In the genomic region with DNA sequence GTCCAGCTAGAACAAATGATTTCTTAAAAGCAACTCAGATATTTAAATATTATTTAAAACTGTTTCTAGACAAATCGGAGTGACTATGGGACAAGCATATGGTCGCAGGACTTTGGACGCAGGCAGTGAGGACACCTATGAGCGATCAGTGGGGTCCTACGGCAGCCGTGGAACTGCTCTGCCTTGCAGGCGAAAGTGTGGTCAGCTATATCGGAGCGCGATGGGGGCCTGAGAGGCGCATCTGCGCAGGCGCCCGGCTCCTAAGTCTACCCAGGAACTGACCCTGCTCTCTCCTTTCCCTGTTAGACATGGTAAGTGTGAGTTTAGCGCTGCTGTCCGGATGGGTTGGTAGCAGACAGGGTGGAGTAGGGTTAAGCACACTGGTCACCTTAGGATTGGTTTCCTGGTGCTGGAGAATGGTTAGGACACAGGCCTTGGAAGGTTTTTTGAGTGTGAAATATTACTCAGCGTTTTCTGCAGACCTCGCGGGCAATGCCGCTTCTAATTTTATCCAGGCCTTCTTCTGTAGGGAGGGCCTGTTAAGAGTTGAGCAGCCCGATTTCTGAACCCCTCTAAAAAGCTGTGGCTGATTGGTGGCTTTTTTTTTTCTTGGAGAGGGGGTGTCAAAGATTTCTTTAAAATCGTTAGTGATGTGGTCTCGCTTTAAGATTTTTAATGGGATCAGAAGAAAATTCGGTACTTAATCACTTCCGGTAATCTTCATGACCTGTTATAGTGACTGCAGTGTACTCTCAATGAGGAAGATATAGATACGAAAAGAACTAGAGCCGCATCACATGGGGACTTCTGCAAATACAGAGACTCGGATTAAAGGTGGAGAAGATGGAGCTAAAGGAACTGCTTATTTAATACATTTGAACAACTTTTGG, we compare ENCODE assay signal across 8 cellular contexts. TPM values are rescaled to one million over a fixed set of nuclear protein-coding genes. Genes with fewer than 3 reads are reported as not detected.
DNase-seq lines count a peak whose midpoint lies in the region; ATAC-seq, FAIRE-seq and TF ChIP-seq lines count a peak whose summit lies in the region.

Gene RABGGTB, plus strand, starts transcription at position 293 of the 890 bp plus-strand sequence. Its CDS starts 16 bp downstream, at position 309.

- H3K79me1 ChIP-seq in H1 (ENCODE audit: low read depth, low read length) = no peaks in the 10 kb centered on the region

- H3K4me3 ChIP-seq in H1 (ENCODE audit: extremely low read depth in 1 of 4, insufficient read depth in 2 of 4, low read depth in 3 of 4, low read length in 4 of 4) = peak within 1 kb of the TSS; percentile 78 to 95 (median 86)

- no peaks in the 10 kb centered on the region for H3K9me3 Mint-ChIP-seq in memory B cell

- WGBS in H1 (ENCODE audit: extremely low coverage in 1 of 2, insufficient coverage in 1 of 2, insufficient read length in 1 of 2, insufficient replicate concordance in 2 of 2, low coverage in 1 of 2, low lambda C conversion rate in 2 of 2, missing lambda C conversion rate in 1 of 2), 2 experiments = 1% methylated on average over 28 of the region's 28 CpGs; no CpG with 5 or more reads in 1 of the 2 experiments

- peaks cover 0 to 3% (median 2%) of the 10 kb centered on the region in 4 experiments; a peak in 2 of 7 replicates for H3K4me1 ChIP-seq in H1 (replicated peaks in 1 of 4; ENCODE audit: control insufficient read depth in 3 of 4, insufficient read depth in 4 of 4, low read length in 3 of 4)

- CTCF ChIA-PET in H1 (lab: Charles Lee; ENCODE audit: partially characterized antibody) = interaction anchor here (0.6 kb wide), 1 partner anchor 48 kb away, joined by 3 read pairs; no protein-coding TSS in a partner anchor

- H3K79me2 ChIP-seq in H1 (ENCODE audit: control insufficient read depth in 1 of 2, insufficient read depth in 2 of 2, low read length in 2 of 2) = peaks cover 20 to 52% of the 10 kb centered on the region in 2 experiments

- H3K4me2 ChIP-seq in H1 (ENCODE audit: insufficient read depth in 1 of 2, low read depth in 2 of 2, low read length in 2 of 2) = peak within 1 kb of the TSS; percentile 88 to 90

- H3K27me3 Mint-ChIP-seq in memory B cell = no peaks in the 10 kb centered on the region

- peak within 1 kb of the TSS; percentile 71 for H4K5ac ChIP-seq in H1 (ENCODE audit: insufficient read length, low read depth, low read length)

- no peak within 1 kb of the TSS; the same call in 1 of the 2 replicates for H4K8ac ChIP-seq in H1 (ENCODE audit: extremely low read depth, insufficient read depth, low read length)

- peaks cover 5% of the 10 kb centered on the region; the same call in 1 of the 2 replicates for H3K23me2 ChIP-seq in H1 (ENCODE audit: low read depth, low read length)

- POLR2A ChIA-PET in H1 (lab: Charles Lee; ENCODE audit: partially characterized antibody) = interaction anchor here (0.6 to 4.6 kb wide), 25 partner anchors 9 to 521 kb away, joined by 3 to 112 read pairs (median 6); partner anchors contain the start of gene MSH4

- DNase-seq in COLO829 (ENCODE audit: low spot score) = peak; percentile 98
- peak; percentile 86 for DNase-seq in HTR-8/SVneo (ENCODE audit: insufficient read length, low spot score)
- DNase-seq in NOMO-1 treated with dmso at 0.1 percent for 144 hours (lab: John Stamatoyannopoulos, UW; ENCODE audit: unreplicated experiment) = peak; percentile 96
- peak; percentile 73 to 88 (median 80) for DNase-seq in activated CD8-positive, alpha-beta memory T cell treated with anti-CD3 and anti-CD28 coated beads for 48 hours (ENCODE audit: low read depth in 2 of 3, low spot score in 2 of 3)
- DNase-seq in H1 (ENCODE audit: low read depth in 1 of 2, low spot score in 2 of 2) = peak; percentile 91 to 97
- peak; percentile 94 to 96 for DNase-seq in memory B cell (ENCODE audit: low spot score in 2 of 2)
- peak; percentile 84 for DNase-seq in stimulated activated CD8-positive, alpha-beta memory T cell treated with anti-CD3 and anti-CD28 coated beads, Interleukin-12 subunit alpha, Interleukin-12 subunit beta, amount 100 ng/mL, for 24 hours (ENCODE audit: extremely low read depth)

- H3K27ac ChIP-seq in H1 (ENCODE audit: low read depth, low read length) = peak within 1 kb of the TSS; percentile 70; the same call in 1 of the 2 replicates

- no peaks in the 10 kb centered on the region for H3K9me3 ChIP-seq in H1 (ENCODE audit: insufficient read depth in 2 of 2, low read depth in 1 of 2, low read length in 1 of 2)

- no peak within 1 kb of the TSS for H2BK20ac ChIP-seq in H1 (ENCODE audit: low read length)

- no peak within 1 kb of the TSS for H2AK5ac ChIP-seq in H1 (ENCODE audit: low read depth, low read length)

- peak within 1 kb of the TSS; percentile 36 for H3K4ac ChIP-seq in H1 (replicated peaks; ENCODE audit: insufficient read length, low read depth, low read length)

- H3K27me3 ChIP-seq in H1 (replicated peaks in 1 of 4; ENCODE audit: control insufficient read depth in 3 of 4, extremely low read depth in 1 of 4, insufficient read depth in 3 of 4, low read length in 3 of 4) = no peaks in the 10 kb centered on the region

- H3K36me3 ChIP-seq in H1 (ENCODE audit: control insufficient read depth in 2 of 4, insufficient read depth in 4 of 4, low read length in 3 of 4) = peaks cover 4 to 41% (median 26%) of the 10 kb centered on the region in 4 experiments

- peak; percentile 99 for TF ChIP-seq POLR2A in H1 (IDR thresholded peaks at IDR 0.05; ENCODE audit: control extremely low read depth in 1 of 2, low read depth in 2 of 2, low read length in 2 of 2)

- no peak within 1 kb of the TSS for H3K14ac ChIP-seq in H1 (ENCODE audit: insufficient read length)

- H3K27ac Mint-ChIP-seq in memory B cell = peak within 1 kb of the TSS; percentile 94

- no peak for TF ChIP-seq CTCF in H1 (IDR thresholded peaks at IDR 0.05; ENCODE audit: control extremely low read depth in 1 of 3, insufficient read depth in 1 of 3, low read depth in 1 of 3, low read length in 3 of 3)

- peaks cover 14% of the 10 kb centered on the region for H3K36me3 Mint-ChIP-seq in memory B cell

- H3K9ac ChIP-seq in H1 (replicated peaks in 1 of 4; ENCODE audit: extremely low read depth in 1 of 4, low read depth in 3 of 4, low read length in 3 of 4) = peak within 1 kb of the TSS; percentile 74 to 96 (median 80)

- peak; percentile 56 for ATAC-seq in GM21367 (IDR thresholded peaks at IDR 0.05; ENCODE audit: unreplicated experiment)
- peak; percentile 81 for ATAC-seq in memory B cell (ENCODE audit: low read depth)

- TF ChIP-seq EP300 in H1 (IDR thresholded peaks at IDR 0.05; ENCODE audit: borderline replicate concordance in 1 of 2, low read depth in 2 of 2, low read length in 2 of 2) = no peak

- peak within 1 kb of the TSS; percentile 99 for H3K4me3 Mint-ChIP-seq in memory B cell

- H4K20me1 ChIP-seq in H1 (replicated peaks in 1 of 2; ENCODE audit: control insufficient read depth in 1 of 2, insufficient read depth in 2 of 2, low read length in 2 of 2) = peaks cover 3 to 7% of the 10 kb centered on the region in 2 experiments

- no peak within 1 kb of the TSS for H2BK15ac ChIP-seq in H1 (ENCODE audit: low read length)

- FAIRE-seq in HTR-8/SVneo (lab: Jason Lieb, UNC) (no peak), H1 (lab: Jason Lieb, UNC) (peak; percentile 24)

- peak within 1 kb of the TSS; percentile 86 for H4K91ac ChIP-seq in H1 (replicated peaks; ENCODE audit: insufficient read length, low read length)

- no peak within 1 kb of the TSS for H2BK12ac ChIP-seq in H1 (ENCODE audit: low read depth, low read length)

- H2AFZ ChIP-seq in H1 (ENCODE audit: low read length) = peak within 1 kb of the TSS; percentile 72

- H2BK120ac ChIP-seq in H1 (replicated peaks; ENCODE audit: low read depth, low read length) = peak within 1 kb of the TSS; percentile 89

- H2BK5ac ChIP-seq in H1 (ENCODE audit: low read depth, low read length) = peak within 1 kb of the TSS; percentile 89

- no peak within 1 kb of the TSS for H3K23ac ChIP-seq in H1 (ENCODE audit: insufficient read length)

- H3K18ac ChIP-seq in H1 (ENCODE audit: extremely low read depth, low read length) = peak within 1 kb of the TSS; percentile 66; the same call in 1 of the 2 replicates

- peaks cover 36% of the 10 kb centered on the region for H3K4me1 Mint-ChIP-seq in memory B cell

- TF ChIP-seq RAD21 in H1 (IDR thresholded peaks at IDR 0.05 in 1 of 2, conservative IDR thresholded peaks at IDR 0.05 in 1 of 2; ENCODE audit: low read depth in 2 of 2, low read length in 2 of 2) = peak; percentile 11 to 17; a peak in 2 of 4 replicates

- H3K56ac ChIP-seq in H1 (replicated peaks; ENCODE audit: insufficient read length, low read depth, low read length) = peak within 1 kb of the TSS; percentile 65

TF ChIP-seq in H1, 55 proteins besides CTCF, POLR2A, EP300 and RAD21 (continues in another document):
- peak; percentile 20; the same call in 1 of the 2 replicates for TF ChIP-seq BACH1 (IDR thresholded peaks at IDR 0.05; ENCODE audit: low read length)
- peak; percentile 32; the same call in 1 of the 2 replicates for TF ChIP-seq SP1 (IDR thresholded peaks at IDR 0.05; ENCODE audit: low read depth, low read length)
- no peak for TF ChIP-seq CTBP2 (IDR thresholded peaks at IDR 0.05; ENCODE audit: borderline replicate concordance, insufficient read depth, insufficient read length, low read length)
- peak; percentile 85 for TF ChIP-seq PHF8 (conservative IDR thresholded peaks at IDR 0.05; ENCODE audit: low read depth, low read length)
- TF ChIP-seq RNF2 (IDR thresholded peaks at IDR 0.05; ENCODE audit: borderline replicate concordance, low read depth, low read length, missing control alignments, poor library complexity, severe bottlenecking) = no peak
- no peak for TF ChIP-seq CEBPB (IDR thresholded peaks at IDR 0.05; ENCODE audit: low read depth, low read length)
- no peak for TF ChIP-seq CHD2 (IDR thresholded peaks at IDR 0.05; ENCODE audit: low read length)
- TF ChIP-seq TAF1 (IDR thresholded peaks at IDR 0.05; ENCODE audit: low read depth, low read length) = peak; percentile 99
- peak; percentile 97 for TF ChIP-seq TAF7 (optimal IDR thresholded peaks at IDR 0.05; ENCODE audit: borderline replicate concordance, low read depth, low read length)
- TF ChIP-seq MAFK (IDR thresholded peaks at IDR 0.05; ENCODE audit: low read depth, low read length) = no peak
- no peak for TF ChIP-seq CHD1 (IDR thresholded peaks at IDR 0.05; ENCODE audit: low read depth, low read length)
- TF ChIP-seq SUZ12 (IDR thresholded peaks at IDR 0.05; ENCODE audit: low read length) = no peak
- no peak for TF ChIP-seq SP2 (IDR thresholded peaks at IDR 0.05; ENCODE audit: low read length)
- no peak for TF ChIP-seq SIRT6 (IDR thresholded peaks at IDR 0.05; ENCODE audit: low read length)

RNA-seq across cellular contexts. Expression of gene RABGGTB, which starts in this region (rescaled TPM):
- 117 and 124 TPM in 2 replicates for total RNA-seq in H1 (2021; fragmentation: NEBNext Ultra II Directional; extraction: Animal tissue kit (Norgen Biotek cat#: 25700))
- 46.3 and 70.7 TPM in 2 replicates for polyA plus RNA-seq in H1 (2011; rRNA removed)
- polyA plus RNA-seq in H1 (2011; cell fraction: cytosol; rRNA removed) = 123 TPM
- 69.7 TPM for polyA plus RNA-seq in H1 (2011; cell fraction: nucleus; rRNA removed)
- polyA plus RNA-seq in H1 (2012, experiment 1 of 2) = 69.0 to 187 TPM (median 91.9 TPM) in 4 replicates
- polyA plus RNA-seq in H1 (2012, experiment 2 of 2) = 10.9 TPM
- 66.2 TPM for polyA plus RNA-seq in H1 (2013, experiment 1 of 2)
- polyA plus RNA-seq in H1 (2013, experiment 2 of 2) = 60.5 TPM
- 104 and 118 TPM in 2 replicates for polyA minus RNA-seq in H1 (2011; rRNA and poly(A)+ RNA removed)
- 72.0 TPM for polyA minus RNA-seq in H1 (2011; cell fraction: cytosol; rRNA and poly(A)+ RNA removed)
- 278 TPM for polyA minus RNA-seq in H1 (2011; cell fraction: nucleus; rRNA and poly(A)+ RNA removed)

Comparison
In these comparisons a context has a peak if more than half of its experiments do, and no peak if none do; other contexts are left out.
1. Peak in every context shown above with its lines: DNase-seq, ATAC-seq, H3K4me3 ChIP-seq and H3K27ac ChIP-seq.